Comparison of ENCODE assay signal across 19 cellular contexts in the genomic region with DNA sequence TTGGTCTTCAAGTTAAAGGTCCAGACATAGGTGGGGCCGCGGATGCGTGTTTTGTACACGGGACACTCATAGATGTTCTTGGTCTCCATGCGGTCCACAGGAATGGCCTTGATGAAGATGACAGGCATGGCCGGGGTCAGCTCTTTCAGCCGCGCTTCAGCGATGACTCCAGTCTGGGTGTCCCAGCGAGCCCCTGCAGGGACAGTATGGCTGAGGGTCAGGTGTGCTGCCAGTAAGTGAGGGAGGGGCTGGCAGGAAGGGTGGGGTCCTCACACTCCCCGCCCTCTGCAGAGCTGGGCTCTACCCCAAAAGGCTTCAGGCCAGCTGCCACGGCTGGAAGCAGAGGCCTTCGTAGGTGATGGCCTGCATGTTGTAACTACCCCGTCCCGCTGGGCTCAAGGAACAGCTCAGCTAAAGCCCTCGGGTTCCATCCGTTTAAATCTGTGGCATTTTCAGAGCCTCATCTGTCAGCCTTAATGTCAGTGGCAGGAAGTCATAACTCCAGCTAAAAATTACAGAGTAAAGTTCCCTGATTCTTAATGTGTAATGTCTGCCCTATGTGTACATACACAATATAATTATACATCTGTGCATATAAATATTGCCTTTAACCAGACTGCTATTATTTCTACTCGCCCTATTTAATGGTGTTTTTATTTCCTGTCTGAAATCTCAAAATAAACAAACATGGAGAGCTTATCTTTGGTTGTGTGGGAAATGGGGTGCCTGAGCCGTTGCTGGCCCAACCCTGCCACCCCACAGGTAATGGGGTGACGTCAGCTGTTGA. TPM values are rescaled to one million over a fixed set of nuclear protein-coding genes. Genes with fewer than 3 reads are reported as not detected.
A peak's percentile ranks its signal among the peaks of the same experiment; 100 is the strongest.
DNase-seq lines count a peak whose midpoint lies in the region; ATAC-seq and TF ChIP-seq lines count a peak whose summit lies in the region.
"Had no signal": no experiment of that assay in that cellular context is flagged by ENCODE, and none has a peak within 500 bp of the region (broad histone marks: within the 10 kb centered on the region; RNA-seq: fewer than 3 reads in every experiment).

No MANE protein-coding gene starts in this region.

- no peak overlapping the region for H3K4me3 ChIP-seq in neuronal stem cell (ENCODE audit: low read length in 2 of 2)
- no peak overlapping the region for H3K4me3 ChIP-seq in upper lobe of right lung
- H3K4me3 ChIP-seq: Peyer's patch had no signal

- no peaks in the 10 kb centered on the region for H3K9me3 Mint-ChIP-seq in activated naive CD4-positive, alpha-beta T cell treated with anti-CD3 and anti-CD28 coated beads, Interleukin-2, amount 10 ng/mL, durations not matched to agents 7 days and 5 days
- H3K9me3 Mint-ChIP-seq: CD4-positive, alpha-beta memory T cell had no signal

- no peak overlapping the region for H3K4ac ChIP-seq in neuronal stem cell (ENCODE audit: low read length)

- TF ChIP-seq CTCF in RWPE1 (conservative IDR thresholded peaks at IDR 0.05; ENCODE audit: low read depth) (no peak), upper lobe of right lung (IDR thresholded peaks at IDR 0.05) (no peak)

- peak overlapping the region; percentile 17 for H3K27ac Mint-ChIP-seq in activated naive CD4-positive, alpha-beta T cell treated with anti-CD3 and anti-CD28 coated beads, Interleukin-2, amount 10 ng/mL, durations not matched to agents 7 days and 5 days
- H3K27ac Mint-ChIP-seq: CD4-positive, alpha-beta memory T cell had no signal

- H2AFZ ChIP-seq in neuronal stem cell (ENCODE audit: low read length): no peak overlapping the region

- H3K4me1 ChIP-seq in neuronal stem cell (ENCODE audit: control insufficient read depth in 2 of 2, insufficient read depth in 1 of 2, low read depth in 1 of 2, low read length in 2 of 2) (peaks cover 11 to 12% of the 10 kb centered on the region in 2 donors), upper lobe of right lung (peaks cover 39% of the 10 kb centered on the region)

- H3K14ac ChIP-seq in neuronal stem cell (ENCODE audit: low read length): no peak overlapping the region

- H2BK120ac ChIP-seq in neuronal stem cell (ENCODE audit: low read depth, low read length): peak overlapping the region; percentile 54

- H4K8ac ChIP-seq in neuronal stem cell (ENCODE audit: low read depth, low read length): no peak overlapping the region

- H2AK5ac ChIP-seq in neuronal stem cell (ENCODE audit: low read depth, low read length): no peak overlapping the region

- peak overlapping the region; percentile 58 for H3K23ac ChIP-seq in neuronal stem cell (ENCODE audit: low read depth, low read length, poor library complexity)

- H3K27me3 ChIP-seq in neuronal stem cell (ENCODE audit: control insufficient read depth in 3 of 3, insufficient read depth in 3 of 3, low read depth in 1 of 3, low read length in 3 of 3): no peaks in the 10 kb centered on the region
- H3K27me3 ChIP-seq in upper lobe of right lung: no peaks in the 10 kb centered on the region
- H3K27me3 ChIP-seq: Peyer's patch had no signal

- H3K4me3 Mint-ChIP-seq in activated naive CD4-positive, alpha-beta T cell treated with anti-CD3 and anti-CD28 coated beads, Interleukin-2, amount 10 ng/mL, durations not matched to agents 7 days and 5 days: no peak overlapping the region
- H3K4me3 Mint-ChIP-seq: CD4-positive, alpha-beta memory T cell had no signal

- H2BK15ac ChIP-seq in neuronal stem cell (ENCODE audit: low read length): no peak overlapping the region

- CTCF ChIA-PET in activated naive CD4-positive, alpha-beta T cell treated with anti-CD3 and anti-CD28 coated beads, Interleukin-2, amount 10 ng/mL, durations not matched to agents 7 days and 5 days (lab: Charles Lee): interaction anchor here (0.7 to 7.3 kb wide), 5 partner anchors 22 to 174 kb away, joined by 3 to 84 read pairs (median 5); no protein-coding TSS in a partner anchor
- CTCF ChIA-PET in RWPE1 (lab: Yijun Ruan, JAX): interaction anchor here (1.0 to 5.5 kb wide), 2 partner anchors 63 to 173 kb away, joined by 3 to 78 read pairs; a partner anchor contains a TSS

- peaks cover 42 to 93% of the 10 kb centered on the region in 2 donors for H3K36me3 ChIP-seq in neuronal stem cell (replicated peaks in 1 of 2; ENCODE audit: control insufficient read depth in 2 of 2, insufficient read depth in 2 of 2, low read length in 2 of 2)
- H3K36me3 ChIP-seq in upper lobe of right lung: peaks cover 76% of the 10 kb centered on the region

- intact Hi-C loops in upper lobe of right lung (cut with DNase I): loop anchor here (5.0 kb wide), 2 partner anchors 62 to 137 kb away; a partner anchor contains a TSS

- no peak for DNase-seq in activated naive CD4-positive, alpha-beta T cell treated with anti-CD3 and anti-CD28 coated beads, Interleukin-2, amount 10 ng/mL, durations not matched to agents 7 days and 5 days
- DNase-seq in activated naive CD4-positive, alpha-beta T cell treated with anti-CD3 and anti-CD28 coated beads, Interleukin-2, amount 50 U/mL, for 16 hours: no peak
- DNase-seq in RWPE1 (ENCODE audit: low spot score) (no peak), neuronal stem cell (ENCODE audit: low spot score) (no peak), upper lobe of right lung (no peak), SKM-1 treated with dmso at 0.1 percent for 144 hours (lab: John Stamatoyannopoulos, UW; ENCODE audit: unreplicated experiment) (no peak), cerebellar cortex (ENCODE audit: low spot score) (no peak), midbrain (lab: John Stamatoyannopoulos, UW) (no peak)
- DNase-seq: CD4-positive, alpha-beta memory T cell; GF-D8; NCI-H1048; NCI-H1436 treated with DMSO at 0.1 percent for 48 hours; NCI-H2029; NCI-H2171 treated with DMSO at 0.1 percent for 48 hours; NCI-H446; Peyer's patch had no signal

- H3K36me3 Mint-ChIP-seq in activated naive CD4-positive, alpha-beta T cell treated with anti-CD3 and anti-CD28 coated beads, Interleukin-2, amount 10 ng/mL, durations not matched to agents 7 days and 5 days: peaks cover 50% of the 10 kb centered on the region

- H3K79me1 ChIP-seq in neuronal stem cell (ENCODE audit: low read depth, low read length): peaks cover 11% of the 10 kb centered on the region

- WGBS in neuronal stem cell (ENCODE audit: extremely low coverage in 2 of 2, insufficient read length in 2 of 2, insufficient replicate concordance in 1 of 2), 2 donors: no CpG with 5 or more reads among the region's 20 CpGs

- no peak overlapping the region for H4K91ac ChIP-seq in neuronal stem cell (ENCODE audit: low read depth, low read length, poor library complexity)

- no peak overlapping the region for H2BK5ac ChIP-seq in neuronal stem cell (ENCODE audit: low read length)

- POLR2A ChIA-PET in RWPE1 (lab: Yijun Ruan, JAX; ENCODE audit: low non-redundant PET): no interaction called here

- no peak overlapping the region for H3K4me2 ChIP-seq in neuronal stem cell (ENCODE audit: insufficient read depth, low read length, poor library complexity, severe bottlenecking)

- H3K9me3 ChIP-seq in neuronal stem cell (replicated peaks in 1 of 2; ENCODE audit: control insufficient read depth in 2 of 2, insufficient read depth in 1 of 2, low read depth in 1 of 2, low read length in 2 of 2): no peaks in the 10 kb centered on the region
- H3K9me3 ChIP-seq in upper lobe of right lung: no peaks in the 10 kb centered on the region
- H3K9me3 ChIP-seq: Peyer's patch had no signal

- no peaks in the 10 kb centered on the region for H3K27me3 Mint-ChIP-seq in activated naive CD4-positive, alpha-beta T cell treated with anti-CD3 and anti-CD28 coated beads, Interleukin-2, amount 10 ng/mL, durations not matched to agents 7 days and 5 days
- H3K27me3 Mint-ChIP-seq: CD4-positive, alpha-beta memory T cell had no signal

- no peak overlapping the region for H3K18ac ChIP-seq in neuronal stem cell (ENCODE audit: low read length)

- H2BK12ac ChIP-seq in neuronal stem cell (ENCODE audit: low read length): no peak overlapping the region

- H3K9ac ChIP-seq in neuronal stem cell (ENCODE audit: low read depth, low read length, poor library complexity): no peak overlapping the region

- no peak for ATAC-seq in upper lobe of right lung
- ATAC-seq: HCT116, HepG2, Right ventricle myocardium inferior had no signal

- H3K4me1 Mint-ChIP-seq in activated naive CD4-positive, alpha-beta T cell treated with anti-CD3 and anti-CD28 coated beads, Interleukin-2, amount 10 ng/mL, durations not matched to agents 7 days and 5 days: peaks cover 39% of the 10 kb centered on the region

- H3K27ac ChIP-seq in RWPE1 (peak overlapping the region; percentile 31), neuronal stem cell (replicated peaks; ENCODE audit: low read length) (no peak overlapping the region), upper lobe of right lung (peak overlapping the region; percentile 11)
- H3K27ac ChIP-seq: Peyer's patch had no signal

RNA-seq across cellular contexts. Expression of a gene that starts 45.7 kb away (rescaled TPM):
- polyA plus RNA-seq in neuronal stem cell (2013, experiment 1 of 2): 28.6 TPM
- polyA plus RNA-seq in neuronal stem cell (2013, experiment 2 of 2): 27.5 TPM
- 95.5 TPM for total RNA-seq in upper lobe of right lung
